In genomic region chr14:30499358-30499757, GRCh38 we compare ENCODE assay signal across 20 cellular contexts.
"Had no signal": no experiment of that assay in that cellular context is flagged by ENCODE, and none has a peak within 500 bp of the region (broad histone marks: within the 10 kb centered on the region; RNA-seq: fewer than 3 reads in every experiment).

No MANE protein-coding gene starts in this region.

- FAIRE-seq: colon, endothelial cell of umbilical vein, frontal cortex, keratinocyte had no signal

- DNase-seq: dermis blood vessel endothelial cell; dorsolateral prefrontal cortex; effector CD4-positive, alpha-beta T cell; effector memory CD4-positive, alpha-beta T cell; foreskin keratinocyte; heart left ventricle; hypothalamus; immature natural killer cell; left cardiac atrium; left lung; left ventricle myocardium superior; lower lobe of right lung; mesenchymal stem cell; mucosa of descending colon; naive B cell had no signal

- ATAC-seq: foreskin keratinocyte, gastroesophageal sphincter, heart left ventricle, left cardiac atrium, left lung, left ventricle myocardium superior, lower lobe of right lung, mucosa of descending colon had no signal
